Comparison of ENCODE assay signal across 30 cellular contexts in the genomic region with DNA sequence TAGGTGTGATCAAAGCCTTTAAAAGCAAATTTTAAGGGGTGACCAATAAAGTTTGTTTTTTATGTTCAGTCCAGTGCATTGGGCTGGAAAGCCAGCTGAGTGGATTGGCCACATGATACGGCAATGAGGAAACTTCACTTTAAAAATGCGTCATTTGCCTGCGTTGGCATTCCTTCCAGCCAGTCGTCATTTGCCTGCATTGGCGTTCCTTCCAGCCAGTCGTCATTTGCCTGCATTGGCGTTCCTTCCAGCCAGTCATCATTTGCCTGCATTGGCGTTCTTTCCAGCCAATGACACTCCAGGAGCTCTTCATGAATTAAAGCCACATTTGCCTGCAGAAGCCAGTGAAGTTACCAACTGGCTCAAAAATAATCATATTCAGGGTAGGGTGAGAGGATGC.
"Had no signal": no experiment of that assay in that cellular context is flagged by ENCODE, and none has a peak within 500 bp of the region (broad histone marks: within the 10 kb centered on the region; RNA-seq: fewer than 3 reads in every experiment).

No MANE protein-coding gene starts in this region.

- H3K27me3 ChIP-seq: adrenal gland, ascending aorta, body of pancreas, brain microvascular endothelial cell, breast epithelium, cardiac muscle cell had no signal

- H3K36me3 ChIP-seq: adrenal gland, ascending aorta, brain microvascular endothelial cell, breast epithelium, cardiac muscle cell had no signal

- H3K27ac ChIP-seq: adrenal gland, ascending aorta, body of pancreas, brain microvascular endothelial cell, breast epithelium, cardiac muscle cell had no signal

- DNase-seq: activated effector memory CD4-positive, alpha-beta T cell treated with anti-CD3 and anti-CD28 coated beads, Interleukin-2, amount 50 U/mL, for 16 hours; activated effector memory CD4-positive, alpha-beta T cell treated with Interleukin-2 at 50 U/mL for 16 hours; activated gamma-delta T cell; activated gamma-delta T cell treated with Interleukin-2 at 50 U/mL for 16 hours; activated naive CD4-positive, alpha-beta T cell; activated naive CD4-positive, alpha-beta T cell treated with anti-CD3 and anti-CD28 coated beads for 36 hours; activated naive CD4-positive, alpha-beta T cell treated with anti-CD3 and anti-CD28 coated beads, Interleukin-2, amount 10 ng/mL, durations not matched to agents 7 days and 5 days; activated naive CD4-positive, alpha-beta T cell treated with anti-CD3 and anti-CD28 coated beads, Interleukin-2, amount 50 U/mL, for 16 hours; activated naive CD4-positive, alpha-beta T cell treated with Interleukin-2 at 50 U/mL for 16 hours; activated naive CD8-positive, alpha-beta T cell treated with anti-CD3 and anti-CD28 coated beads for 36 hours; activated naive CD8-positive, alpha-beta T cell treated with anti-CD3 and anti-CD28 coated beads, Interleukin-2, amount 10 ng/mL, durations not matched to agents 7 days and 5 days; activated naive CD8-positive, alpha-beta T cell treated with anti-CD3 and anti-CD28 coated beads, Interleukin-2, amount 50 U/mL, for 24 hours; activated T-cell treated with anti-CD3 and anti-CD28 coated beads, Interleukin-2, amount 50 U/mL, for 1 hour; activated T-cell treated with anti-CD3 and anti-CD28 coated beads, Interleukin-2, amount 50 U/mL, for 24 hours; activated T-cell treated with anti-CD3 and anti-CD28 coated beads, Interleukin-2, amount 50 U/mL, for 4 hours; activated T-cell treated with anti-CD3 and anti-CD28 coated beads, Interleukin-2, amount 50 U/mL, for 72 hours; adrenal gland; amniotic stem cell; amygdala; anterior cingulate cortex; aorta; body of pancreas; brain microvascular endothelial cell; caudate nucleus; central memory CD4-positive, alpha-beta T cell; cerebellar nuclear complex had no signal

- H3K4me1 ChIP-seq: adrenal gland, ascending aorta, body of pancreas, breast epithelium had no signal

- H3K9me3 ChIP-seq: adrenal gland had no signal

- H3K4me3 ChIP-seq: adrenal gland, ascending aorta, body of pancreas, breast epithelium, cardiac muscle cell had no signal

- FAIRE-seq: astrocyte had no signal
